10 cellular contexts compared by ENCODE assay signal in genomic region chr4:41432889-41433288, GRCh38.
DNase-seq lines count a peak whose midpoint lies in the region; ATAC-seq, FAIRE-seq and TF ChIP-seq lines count a peak whose summit lies in the region.
"Had no signal": no experiment of that assay in that cellular context is flagged by ENCODE, and none has a peak within 500 bp of the region (broad histone marks: within the 10 kb centered on the region; RNA-seq: fewer than 3 reads in every experiment).

No MANE protein-coding gene starts in this region.

- H3K27ac Mint-ChIP-seq in stimulated activated naive B cell treated with anti-CD40 and anti-IgM and Interleukin-4, amounts not matched to agents 10 μg/mL and 1 μg/mL and 100 μg/mL, for 72 hours = no peak overlapping the region
- H3K27ac Mint-ChIP-seq: stimulated activated memory B cell treated with anti-CD40 and anti-IgM and Interleukin-4, amounts not matched to agents 10 μg/mL and 1 μg/mL and 100 μg/mL, for 72 hours had no signal

- H3K4me1 Mint-ChIP-seq in stimulated activated naive B cell treated with anti-CD40 and anti-IgM and Interleukin-4, amounts not matched to agents 10 μg/mL and 1 μg/mL and 100 μg/mL, for 72 hours = peaks cover 3 to 6% of the 10 kb centered on the region in 2 donors
- H3K4me1 Mint-ChIP-seq: stimulated activated memory B cell treated with anti-CD40 and anti-IgM and Interleukin-4, amounts not matched to agents 10 μg/mL and 1 μg/mL and 100 μg/mL, for 72 hours had no signal

- no peaks in the 10 kb centered on the region for H3K9me3 Mint-ChIP-seq in stimulated activated naive B cell treated with anti-CD40 and anti-IgM and Interleukin-4, amounts not matched to agents 10 μg/mL and 1 μg/mL and 100 μg/mL, for 72 hours

- H3K27me3 ChIP-seq in neuron (ENCODE audit: insufficient read depth, low read length) (no peaks in the 10 kb centered on the region), esophagus squamous epithelium (no peaks in the 10 kb centered on the region)

- no peaks in the 10 kb centered on the region for H3K36me3 Mint-ChIP-seq in stimulated activated naive B cell treated with anti-CD40 and anti-IgM and Interleukin-4, amounts not matched to agents 10 μg/mL and 1 μg/mL and 100 μg/mL, for 72 hours
- H3K36me3 Mint-ChIP-seq: stimulated activated memory B cell treated with anti-CD40 and anti-IgM and Interleukin-4, amounts not matched to agents 10 μg/mL and 1 μg/mL and 100 μg/mL, for 72 hours had no signal

- H3K9me3 ChIP-seq in neuron (ENCODE audit: low read length) = no peaks in the 10 kb centered on the region
- no peaks in the 10 kb centered on the region for H3K9me3 ChIP-seq in esophagus squamous epithelium

- DNase-seq in Caki2 (ENCODE audit: low read depth) (peak; percentile 84), RCC 7860 (ENCODE audit: low spot score) (peak; percentile 17), fibroblast of mammary gland (ENCODE audit: low read depth) (peak; percentile 28), DMS114 treated with DMSO at 0.1 percent for 48 hours (lab: John Stamatoyannopoulos, UW; ENCODE audit: unreplicated experiment) (no peak), esophagus squamous epithelium (lab: John Stamatoyannopoulos, UW) (no peak)
- DNase-seq in stimulated activated naive B cell treated with anti-CD40 and anti-IgM and Interleukin-4, amounts not matched to agents 10 μg/mL and 1 μg/mL and 100 μg/mL, for 72 hours = no peak
- DNase-seq in activated CD4-positive, CD25-positive, alpha-beta regulatory T cell treated with anti-CD3 and anti-CD28 coated beads, Interleukin-2, amount 50 U/mL, for 72 hours = no peak

- no peak overlapping the region for H3K27ac ChIP-seq in esophagus squamous epithelium

- in situ Hi-C loops in Caki2 (cut with HindIII; ENCODE audit: low pct_unique_long_range_greater_than_20kb, low sequenced_read_pairs) = no loop called here

- H3K4me3 Mint-ChIP-seq in stimulated activated naive B cell treated with anti-CD40 and anti-IgM and Interleukin-4, amounts not matched to agents 10 μg/mL and 1 μg/mL and 100 μg/mL, for 72 hours = no peak overlapping the region
- H3K4me3 Mint-ChIP-seq: stimulated activated memory B cell treated with anti-CD40 and anti-IgM and Interleukin-4, amounts not matched to agents 10 μg/mL and 1 μg/mL and 100 μg/mL, for 72 hours had no signal

- H3K27me3 Mint-ChIP-seq in stimulated activated naive B cell treated with anti-CD40 and anti-IgM and Interleukin-4, amounts not matched to agents 10 μg/mL and 1 μg/mL and 100 μg/mL, for 72 hours = peaks cover 0 to 4% of the 10 kb centered on the region in 2 donors
- H3K27me3 Mint-ChIP-seq: stimulated activated memory B cell treated with anti-CD40 and anti-IgM and Interleukin-4, amounts not matched to agents 10 μg/mL and 1 μg/mL and 100 μg/mL, for 72 hours had no signal

- FAIRE-seq in RCC 7860 (lab: Jason Lieb, UNC) = no peak

- H3K4me1 ChIP-seq in neuron (ENCODE audit: insufficient read depth, low read length) = peaks cover 72% of the 10 kb centered on the region
- peaks cover 0 to 37% (median 6%) of the 10 kb centered on the region in 3 donors for H3K4me1 ChIP-seq in esophagus squamous epithelium

- 63 to 75% methylated on average over 5 of the region's 5 CpGs for WGBS in esophagus squamous epithelium, 2 donors

- H3K36me3 ChIP-seq in neuron (ENCODE audit: insufficient read depth, low read length) = no peaks in the 10 kb centered on the region
- H3K36me3 ChIP-seq in esophagus squamous epithelium = no peaks in the 10 kb centered on the region

- intact Hi-C loops in esophagus squamous epithelium (cut with DNase I) = no loop called here

- H2AFZ ChIP-seq in neuron (ENCODE audit: low read depth, low read length) = peak overlapping the region; percentile 4

- TF ChIP-seq CTCF in fibroblast of mammary gland (conservative IDR thresholded peaks at IDR 0.05; ENCODE audit: control insufficient read depth, insufficient read depth, low read depth, low read length) (no peak), esophagus squamous epithelium (IDR thresholded peaks at IDR 0.05) (no peak)

- no peak for TF ChIP-seq POLR2A in esophagus squamous epithelium (IDR thresholded peaks at IDR 0.05)

- H3K4me3 ChIP-seq in fibroblast of mammary gland (ENCODE audit: control insufficient read depth, low read depth, low read length) (no peak overlapping the region), neuron (ENCODE audit: low read length) (no peak overlapping the region), esophagus squamous epithelium (no peak overlapping the region)
- H3K4me3 ChIP-seq: skin epidermis had no signal

- no peak for ATAC-seq in stimulated activated naive B cell treated with anti-CD40 and anti-IgM and Interleukin-4, amounts not matched to agents 10 μg/mL and 1 μg/mL and 100 μg/mL, for 72 hours (replicated peaks)
- ATAC-seq: stimulated activated memory B cell treated with anti-CD40 and anti-IgM and Interleukin-4, amounts not matched to agents 10 μg/mL and 1 μg/mL and 100 μg/mL, for 72 hours had no signal

Comparison
In these comparisons a context has a peak if more than half of its experiments do, and no peak if none do; other contexts are left out.
1. DNase-seq: peak in Caki2 (single experiment), RCC 7860 (single experiment) and fibroblast of mammary gland (single experiment); none in stimulated activated naive B cell treated with anti-CD40 and anti-IgM and Interleukin-4, amounts not matched to agents 10 μg/mL and 1 μg/mL and 100 μg/mL, for 72 hours (single experiment), DMS114 treated with DMSO at 0.1 percent for 48 hours (single experiment), esophagus squamous epithelium (single experiment) and activated CD4-positive, CD25-positive, alpha-beta regulatory T cell treated with anti-CD3 and anti-CD28 coated beads, Interleukin-2, amount 50 U/mL, for 72 hours (single experiment).